ENCODE assay signal across 8 cellular contexts in the genomic region with DNA sequence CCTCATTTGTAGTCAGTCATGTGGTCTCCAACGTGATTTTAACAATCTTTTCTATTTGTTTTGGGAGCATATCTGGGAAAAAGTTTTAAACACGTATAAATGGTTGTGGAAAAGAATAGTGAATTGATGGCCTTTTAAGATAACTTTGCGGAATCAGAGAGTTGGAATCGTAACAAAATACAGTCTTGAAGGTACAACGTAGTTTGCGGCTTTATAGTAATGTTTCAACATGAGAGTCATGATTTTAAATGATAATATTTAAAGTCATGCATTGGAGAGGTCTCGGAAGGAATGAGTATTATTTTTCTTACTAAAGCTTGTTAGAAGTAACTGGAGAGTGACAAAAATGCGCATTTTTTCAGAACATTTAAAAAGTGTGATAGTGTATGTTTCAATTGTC. TPM values are rescaled to one million over a fixed set of nuclear protein-coding genes. Genes with fewer than 3 reads are reported as not detected.
DNase-seq lines count a peak whose midpoint lies in the region; ATAC-seq and TF ChIP-seq lines count a peak whose summit lies in the region.

No MANE protein-coding gene starts in this region.

- ATAC-seq in sciatic nerve (no peak), mucosa of descending colon (no peak)

- H3K4me1 ChIP-seq in SJSA1 (replicated peaks) (no peaks in the 10 kb centered on the region; the same call in 1 of the 2 replicates), esophagus squamous epithelium (peaks cover 12 to 51% (median 24%) of the 10 kb centered on the region in 3 donors), prostate gland (replicated peaks) (no peaks in the 10 kb centered on the region), mucosa of descending colon (ENCODE audit: low read depth) (peaks cover 10% of the 10 kb centered on the region)

- H3K9me3 ChIP-seq in SJSA1 (replicated peaks), result no peaks in the 10 kb centered on the region; the same call in 1 of the 2 replicates
- no peaks in the 10 kb centered on the region for H3K9me3 ChIP-seq in esophagus squamous epithelium
- H3K9me3 ChIP-seq in prostate gland, result no peaks in the 10 kb centered on the region
- no peaks in the 10 kb centered on the region for H3K9me3 ChIP-seq in mucosa of descending colon

- 2 to 6% methylated on average over 8 of the region's 8 CpGs for WGBS in esophagus squamous epithelium, 2 donors
- WGBS in prostate gland, result 4% methylated on average over 8 of the region's 8 CpGs

- intact Hi-C loops in esophagus squamous epithelium (cut with DNase I) (no loop called here), prostate gland (cut with DNase I) (no loop called here), sciatic nerve (cut with DNase I) (no loop called here), mucosa of descending colon (cut with DNase I, micrococcal nuclease) (no loop called here)

- H3K4me3 ChIP-seq in GM06990 (replicated peaks; ENCODE audit: low read depth, low read length) (peak overlapping the region; percentile 98), SJSA1 (peak overlapping the region; percentile 98), esophagus squamous epithelium (peak overlapping the region; percentile 76 to 99 (median 90)), prostate gland (peak overlapping the region; percentile 88 to 100), mucosa of descending colon (no peak overlapping the region)

- no peak overlapping the region for H3K27ac ChIP-seq in SJSA1
- peak overlapping the region; percentile 93 to 96 (median 94) for H3K27ac ChIP-seq in esophagus squamous epithelium
- peak overlapping the region; percentile 88 to 92 for H3K27ac ChIP-seq in prostate gland
- H3K27ac ChIP-seq in substantia nigra (ENCODE audit: low read depth, low read length, poor library complexity, severe bottlenecking), result no peak overlapping the region

- DNase-seq in GM06990 (ENCODE audit: extremely low read depth, insufficient read length), result no peak
- DNase-seq in SJSA1 (ENCODE audit: low read depth in 1 of 2, low spot score in 2 of 2), result no peak
- no peak for DNase-seq in esophagus squamous epithelium (lab: John Stamatoyannopoulos, UW)
- DNase-seq in prostate gland (ENCODE audit: low spot score), result no peak
- no peak for DNase-seq in substantia nigra (lab: John Stamatoyannopoulos, UW)
- no peak for DNase-seq in globus pallidus (ENCODE audit: low spot score)
- no peak for DNase-seq in sciatic nerve (ENCODE audit: low spot score)
- no peak for DNase-seq in mucosa of descending colon

- TF ChIP-seq CTCF in GM06990 (IDR thresholded peaks at IDR 0.05; ENCODE audit: insufficient read depth, low read length, poor library complexity, severe bottlenecking) (no peak), esophagus squamous epithelium (IDR thresholded peaks at IDR 0.05) (no peak), prostate gland (IDR thresholded peaks at IDR 0.05) (no peak), mucosa of descending colon (IDR thresholded peaks at IDR 0.05) (no peak)

- no peak for TF ChIP-seq POLR2A in esophagus squamous epithelium (IDR thresholded peaks at IDR 0.05)
- no peak for TF ChIP-seq POLR2A in prostate gland (IDR thresholded peaks at IDR 0.05)

- H3K36me3 ChIP-seq in GM06990 (ENCODE audit: control insufficient read depth, insufficient read depth, low read length), result peaks cover 1% of the 10 kb centered on the region; the same call in 1 of the 2 replicates
- peaks cover 14% of the 10 kb centered on the region for H3K36me3 ChIP-seq in SJSA1
- H3K36me3 ChIP-seq in esophagus squamous epithelium, result peaks cover 0 to 6% (median 0%) of the 10 kb centered on the region in 3 donors
- no peaks in the 10 kb centered on the region for H3K36me3 ChIP-seq in prostate gland
- no peaks in the 10 kb centered on the region for H3K36me3 ChIP-seq in mucosa of descending colon (ENCODE audit: low read depth)

- H3K27me3 ChIP-seq in GM06990 (replicated peaks; ENCODE audit: control insufficient read depth, insufficient read depth, low read length) (no peaks in the 10 kb centered on the region), SJSA1 (replicated peaks) (no peaks in the 10 kb centered on the region), esophagus squamous epithelium (no peaks in the 10 kb centered on the region), prostate gland (replicated peaks; ENCODE audit: insufficient read depth) (no peaks in the 10 kb centered on the region)

RNA-seq across cellular contexts. Expression of gene AEBP2, which starts 1.6 kb away (rescaled TPM):
- 14.6 and 17.0 TPM in 2 replicates for total RNA-seq in SJSA1 (2014; rRNA removed; shearing (Covaris generic))
- total RNA-seq in esophagus squamous epithelium, result 10 to 100 TPM; 26.8 to 50.2 (median 33.4) TPM
- 10 to 100 TPM; 29.3 to 51.7 TPM for total RNA-seq in prostate gland
- total RNA-seq in sciatic nerve, result 57.7 TPM
- 10 to 100 TPM; 24.4 to 57.2 (median 27.7) TPM for total RNA-seq in mucosa of descending colon

Comparison
In these comparisons a context has a peak if more than half of its experiments do, and no peak if none do; other contexts are left out.
1. H3K27ac ChIP-seq: peak in esophagus squamous epithelium (4 of 4) and prostate gland (2 of 2); none in SJSA1 (single experiment) and substantia nigra (single experiment).